23 cellular contexts compared by ENCODE assay signal in genomic region chr9:80204054-80204453, GRCh38.
DNase-seq lines count a peak whose midpoint lies in the region; ATAC-seq and TF ChIP-seq lines count a peak whose summit lies in the region.
"Had no signal": no experiment of that assay in that cellular context is flagged by ENCODE, and none has a peak within 500 bp of the region (broad histone marks: within the 10 kb centered on the region; RNA-seq: fewer than 3 reads in every experiment).

No MANE protein-coding gene starts in this region.

- WGBS in mammary epithelial cell (ENCODE audit: low coverage, missing lambda C conversion rate), result 73% methylated on average over 2 of the region's 2 CpGs

- H3K36me3 ChIP-seq in mammary epithelial cell (ENCODE audit: insufficient read depth, low read length), result no peaks in the 10 kb centered on the region
- H3K36me3 ChIP-seq: SJSA1 had no signal

- H3K4me2 ChIP-seq in mammary epithelial cell (ENCODE audit: insufficient read depth, low read depth, low read length), result no peak overlapping the region

- BruUV-seq in mammary epithelial cell (replicated peaks; lab: Mats Ljungman, UMichigan), result no TSS peak

- no peaks in the 10 kb centered on the region for H3K27me3 ChIP-seq in mammary epithelial cell (ENCODE audit: insufficient read depth, low read length)
- H3K27me3 ChIP-seq: SJSA1 had no signal

- no peaks in the 10 kb centered on the region for H3K4me1 ChIP-seq in mammary epithelial cell (ENCODE audit: insufficient read depth, low read length)
- H3K4me1 ChIP-seq: SJSA1 had no signal

- peak; percentile 7 for DNase-seq in AG04449 (ENCODE audit: low read depth, low spot score)
- DNase-seq in HS-5 (ENCODE audit: low read depth), result peak; percentile 36
- DNase-seq in mammary epithelial cell, result peak; percentile 3
- DNase-seq in fibroblast of the aortic adventitia (ENCODE audit: low read depth), result peak; percentile 1
- DNase-seq in DMS153 treated with DMSO at 0.1 percent for 48 hours (lab: John Stamatoyannopoulos, UW; ENCODE audit: unreplicated experiment), result no peak
- no peak for DNase-seq in iPS-NIHi11 (ENCODE audit: low spot score)
- DNase-seq: 8988T; DMS53; GM23248; MM.1S; NCI-H1048; NCI-H1436; NCI-H187 treated with DMSO at 0.1 percent for 48 hours; NCI-H2107; NCI-H2227 treated with DMSO at 0.1 percent for 48 hours; NCI-H524; NCI-H774; NK-92 treated with Interleukin-12 subunit alpha and Interleukin-12 subunit beta, amount 100 ng/mL, for 24 hours had no signal

- dilution Hi-C loops in mammary epithelial cell (cut with HindIII; ENCODE audit: low sequenced_read_pairs), result no loop called here

- TF ChIP-seq CTCF in AG04449 (IDR thresholded peaks at IDR 0.05; ENCODE audit: insufficient read depth, low read length, missing control alignments), result no peak
- no peak for TF ChIP-seq CTCF in mammary epithelial cell (conservative IDR thresholded peaks at IDR 0.05 in 1 of 2, IDR thresholded peaks at IDR 0.05 in 1 of 2; ENCODE audit: extremely low read depth in 1 of 2, insufficient read depth in 1 of 2, low read depth in 1 of 2, low read length in 2 of 2)
- TF ChIP-seq CTCF in fibroblast of the aortic adventitia (IDR thresholded peaks at IDR 0.05; ENCODE audit: insufficient read depth, low read length), result no peak

- ATAC-seq in HG02973 (IDR thresholded peaks at IDR 0.05; ENCODE audit: unreplicated experiment), result no peak
- ATAC-seq in HG03378 (IDR thresholded peaks at IDR 0.05; ENCODE audit: unreplicated experiment), result no peak
- ATAC-seq: K562, Panc1 had no signal

- H3K9ac ChIP-seq in mammary epithelial cell (ENCODE audit: insufficient read depth, low read length), result no peak overlapping the region
- H3K9ac ChIP-seq: GM23248 had no signal

- H4K20me1 ChIP-seq in mammary epithelial cell (ENCODE audit: insufficient read depth, low read length), result no peaks in the 10 kb centered on the region

- no peak overlapping the region for H3K27ac ChIP-seq in mammary epithelial cell (ENCODE audit: insufficient read depth, low read depth, low read length)
- H3K27ac ChIP-seq: GM23248, SJSA1 had no signal

- CTCF ChIA-PET in AG04449 (lab: Yijun Ruan, JAX), result interaction anchor here (0.6 kb wide), 1 partner anchor 29 kb away, joined by 3 read pairs; no protein-coding TSS in a partner anchor
- CTCF ChIA-PET in mammary epithelial cell (lab: Charles Lee; ENCODE audit: low non-redundant PET), result no interaction called here

- H3K4me3 ChIP-seq in AG04449 (ENCODE audit: low read depth, low read length), result no peak overlapping the region
- H3K4me3 ChIP-seq in mammary epithelial cell (replicated peaks in 1 of 3; ENCODE audit: insufficient read depth in 1 of 3, low read depth in 2 of 3, low read length in 3 of 3), result no peak overlapping the region
- no peak overlapping the region for H3K4me3 ChIP-seq in fibroblast of the aortic adventitia (ENCODE audit: low read depth, low read length)
- H3K4me3 ChIP-seq: GM23248, K562, SJSA1 had no signal

- no peaks in the 10 kb centered on the region for H3K9me3 ChIP-seq in mammary epithelial cell (replicated peaks; ENCODE audit: insufficient read depth, low read length)
- H3K9me3 ChIP-seq: SJSA1 had no signal

- in situ Hi-C loops in mammary epithelial cell (cut with MboI; ENCODE audit: low sequenced_read_pairs in 2 of 2), result no loop called here

- intact Hi-C loops in mammary epithelial cell (cut with micrococcal nuclease), result no loop called here

- no peaks in the 10 kb centered on the region for H3K79me2 ChIP-seq in mammary epithelial cell (ENCODE audit: insufficient read depth, low read length)

- POLR2A ChIA-PET in AG04449 (lab: Yijun Ruan, JAX), result no interaction called here

- H2AFZ ChIP-seq in mammary epithelial cell (ENCODE audit: low read depth, low read length), result no peak overlapping the region
- H2AFZ ChIP-seq: GM23248 had no signal

Comparison
In these comparisons a context has a peak if more than half of its experiments do, and no peak if none do; other contexts are left out.
1. DNase-seq: peak in AG04449 (single experiment), HS-5 (single experiment), mammary epithelial cell (single experiment) and fibroblast of the aortic adventitia (single experiment); none in DMS153 treated with DMSO at 0.1 percent for 48 hours (single experiment) and iPS-NIHi11 (single experiment).